Comparison of ENCODE assay signal across 22 cellular contexts in genomic region chr12:108815369-108815768, GRCh38. TPM values are rescaled to one million over a fixed set of nuclear protein-coding genes. Genes with fewer than 3 reads are reported as not detected.
DNase-seq lines count a peak whose midpoint lies in the region; ATAC-seq, FAIRE-seq and TF ChIP-seq lines count a peak whose summit lies in the region.
"Had no signal": no experiment of that assay in that cellular context is flagged by ENCODE, and none has a peak within 500 bp of the region (broad histone marks: within the 10 kb centered on the region; RNA-seq: fewer than 3 reads in every experiment).

No MANE protein-coding gene starts in this region.

- FAIRE-seq in H1 (lab: Jason Lieb, UNC) = no peak
- FAIRE-seq: H54 had no signal

- no peak overlapping the region for H3K9ac ChIP-seq in H1 (replicated peaks in 1 of 4; ENCODE audit: extremely low read depth in 1 of 4, low read depth in 3 of 4, low read length in 3 of 4)

- no peak overlapping the region for H3K18ac ChIP-seq in H1 (ENCODE audit: extremely low read depth, low read length)

- H3K79me2 ChIP-seq in H1 (ENCODE audit: control insufficient read depth in 1 of 2, insufficient read depth in 2 of 2, low read length in 2 of 2) = no peaks in the 10 kb centered on the region

- TF ChIP-seq POLR2A in H1 (IDR thresholded peaks at IDR 0.05; ENCODE audit: control extremely low read depth in 1 of 2, low read depth in 2 of 2, low read length in 2 of 2) (no peak), prostate gland (IDR thresholded peaks at IDR 0.05) (no peak)

- H4K20me1 ChIP-seq in H1 (replicated peaks in 1 of 2; ENCODE audit: control insufficient read depth in 1 of 2, insufficient read depth in 2 of 2, low read length in 2 of 2) = peaks cover 0 to 2% of the 10 kb centered on the region in 2 experiments

- H2AK5ac ChIP-seq in H1 (ENCODE audit: low read depth, low read length) = peak overlapping the region; percentile 24; the same call in 1 of the 2 replicates

- intact Hi-C loops in prostate gland (cut with DNase I) = no loop called here

- H3K4me1 Mint-ChIP-seq in CD4-positive, CD25-positive, alpha-beta regulatory T cell = peaks cover 0 to 3% (median 1%) of the 10 kb centered on the region in 4 donors
- H3K4me1 Mint-ChIP-seq in HFFc6 (ENCODE audit: low read depth) = peaks cover 21% of the 10 kb centered on the region
- H3K4me1 Mint-ChIP-seq: activated naive CD4-positive, alpha-beta T cell treated with anti-CD3 and anti-CD28 coated beads, Interleukin-2, amount 10 ng/mL, durations not matched to agents 7 days and 5 days; endodermal cell had no signal

- H3K27me3 Mint-ChIP-seq in CD4-positive, CD25-positive, alpha-beta regulatory T cell = no peaks in the 10 kb centered on the region
- peaks cover 14% of the 10 kb centered on the region for H3K27me3 Mint-ChIP-seq in HFFc6 (ENCODE audit: insufficient read depth)
- H3K27me3 Mint-ChIP-seq: activated naive CD4-positive, alpha-beta T cell treated with anti-CD3 and anti-CD28 coated beads, Interleukin-2, amount 10 ng/mL, durations not matched to agents 7 days and 5 days had no signal

- H2AFZ ChIP-seq in H1 (ENCODE audit: low read length) = no peak overlapping the region

- no peak overlapping the region for H3K4me3 Mint-ChIP-seq in CD4-positive, CD25-positive, alpha-beta regulatory T cell
- H3K4me3 Mint-ChIP-seq in HFFc6 = no peak overlapping the region
- H3K4me3 Mint-ChIP-seq: activated naive CD4-positive, alpha-beta T cell treated with anti-CD3 and anti-CD28 coated beads, Interleukin-2, amount 10 ng/mL, durations not matched to agents 7 days and 5 days; endodermal cell had no signal

- H3K23ac ChIP-seq in H1 (ENCODE audit: insufficient read length) = no peak overlapping the region

- H3K23me2 ChIP-seq in H1 (ENCODE audit: low read depth, low read length) = no peaks in the 10 kb centered on the region

- H3K9me3 Mint-ChIP-seq in CD4-positive, CD25-positive, alpha-beta regulatory T cell = no peaks in the 10 kb centered on the region
- H3K9me3 Mint-ChIP-seq in HFFc6 = no peaks in the 10 kb centered on the region
- H3K9me3 Mint-ChIP-seq: activated naive CD4-positive, alpha-beta T cell treated with anti-CD3 and anti-CD28 coated beads, Interleukin-2, amount 10 ng/mL, durations not matched to agents 7 days and 5 days; endodermal cell had no signal

- no peak for ATAC-seq in CD4-positive, CD25-positive, alpha-beta regulatory T cell (ENCODE audit: low read depth in 2 of 2)
- ATAC-seq in HG02610 (IDR thresholded peaks at IDR 0.05; ENCODE audit: unreplicated experiment) (no peak), HG03565 (IDR thresholded peaks at IDR 0.05; ENCODE audit: unreplicated experiment) (no peak)

- CTCF ChIA-PET in H1 (lab: Charles Lee; ENCODE audit: partially characterized antibody) = interaction anchor here (0.5 to 2.9 kb wide), 9 partner anchors 12 to 297 kb away, joined by 3 to 16 read pairs (median 4); no protein-coding TSS in a partner anchor

- H4K8ac ChIP-seq in H1 (ENCODE audit: extremely low read depth, insufficient read depth, low read length) = no peak overlapping the region

- no peak overlapping the region for H3K4ac ChIP-seq in H1 (replicated peaks; ENCODE audit: insufficient read length, low read depth, low read length)

- no peak overlapping the region for H2BK15ac ChIP-seq in H1 (ENCODE audit: low read length)

- no peak for TF ChIP-seq RAD21 in H1 (IDR thresholded peaks at IDR 0.05 in 1 of 2, conservative IDR thresholded peaks at IDR 0.05 in 1 of 2; ENCODE audit: low read depth in 2 of 2, low read length in 2 of 2)

- no peak overlapping the region for H2BK20ac ChIP-seq in H1 (ENCODE audit: low read length)

- no peak overlapping the region for H2BK120ac ChIP-seq in H1 (replicated peaks; ENCODE audit: low read depth, low read length)

- H4K5ac ChIP-seq in H1 (ENCODE audit: insufficient read length, low read depth, low read length) = no peak overlapping the region

- no peak for TF ChIP-seq CTCF in HFFc6 (IDR thresholded peaks at IDR 0.05)
- no peak for TF ChIP-seq CTCF in H1 (IDR thresholded peaks at IDR 0.05; ENCODE audit: control extremely low read depth in 1 of 3, insufficient read depth in 1 of 3, low read depth in 1 of 3, low read length in 3 of 3)
- no peak for TF ChIP-seq CTCF in prostate gland (IDR thresholded peaks at IDR 0.05)

- no peak overlapping the region for H4K91ac ChIP-seq in H1 (replicated peaks; ENCODE audit: insufficient read length, low read length)

- H3K36me3 Mint-ChIP-seq in CD4-positive, CD25-positive, alpha-beta regulatory T cell = peaks cover 20% of the 10 kb centered on the region
- peaks cover 65% of the 10 kb centered on the region for H3K36me3 Mint-ChIP-seq in HFFc6 (ENCODE audit: low read depth)

- peak overlapping the region in 2 of 3 donors; percentile 7 to 39 for H3K27ac Mint-ChIP-seq in CD4-positive, CD25-positive, alpha-beta regulatory T cell
- peak overlapping the region; percentile 39 for H3K27ac Mint-ChIP-seq in HFFc6
- H3K27ac Mint-ChIP-seq: activated naive CD4-positive, alpha-beta T cell treated with anti-CD3 and anti-CD28 coated beads, Interleukin-2, amount 10 ng/mL, durations not matched to agents 7 days and 5 days had no signal

- POLR2A ChIA-PET in H1 (lab: Charles Lee; ENCODE audit: partially characterized antibody) = interaction anchor here (1.3 kb wide), 2 partner anchors 9 to 13 kb away, joined by 3 read pairs; no protein-coding TSS in a partner anchor

- H3K36me3 ChIP-seq in CD4-positive, CD25-positive, alpha-beta regulatory T cell (ENCODE audit: control insufficient read depth, insufficient read depth, low read length) = peaks cover 46% of the 10 kb centered on the region
- peaks cover 0 to 10% (median 5%) of the 10 kb centered on the region in 4 experiments; a peak in 3 of 8 replicates for H3K36me3 ChIP-seq in H1 (ENCODE audit: control insufficient read depth in 2 of 4, insufficient read depth in 4 of 4, low read length in 3 of 4)
- H3K36me3 ChIP-seq in prostate gland = peaks cover 0 to 9% of the 10 kb centered on the region in 2 donors

- no peak for DNase-seq in CD4-positive, CD25-positive, alpha-beta regulatory T cell
- DNase-seq in HFFc6 (no peak), H1 (ENCODE audit: low read depth in 1 of 2, low spot score in 2 of 2) (no peak), prostate gland (ENCODE audit: low spot score) (no peak), putamen (ENCODE audit: low spot score) (no peak), epidermal melanocyte (ENCODE audit: insufficient read length, low spot score) (no peak)
- DNase-seq: activated CD4-positive, alpha-beta T cell treated with anti-CD3 and anti-CD28 coated beads, Interleukin-2, amount 50 U/mL, for 4 hours; activated naive CD4-positive, alpha-beta T cell treated with anti-CD3 and anti-CD28 coated beads, Interleukin-2, amount 10 ng/mL, durations not matched to agents 7 days and 5 days; AML-193; endodermal cell; hypothalamus; MM.1S; NCI-H1694; NCI-H748 treated with DMSO at 0.1 percent for 48 hours; stimulated activated naive CD4-positive, alpha-beta T cell treated with Interleukin-2 at 50 U/mL for 16 hours; upper lobe of right lung had no signal

- no peaks in the 10 kb centered on the region for H3K9me3 ChIP-seq in CD4-positive, CD25-positive, alpha-beta regulatory T cell (ENCODE audit: control insufficient read depth in 2 of 2, low read length in 2 of 2)
- H3K9me3 ChIP-seq in H1 (ENCODE audit: insufficient read depth in 2 of 2, low read depth in 1 of 2, low read length in 1 of 2) (no peaks in the 10 kb centered on the region), prostate gland (no peaks in the 10 kb centered on the region)
- H3K9me3 ChIP-seq: ascending aorta, neutrophil, upper lobe of right lung had no signal

- H3K4me1 ChIP-seq in CD4-positive, CD25-positive, alpha-beta regulatory T cell (ENCODE audit: control insufficient read depth, insufficient read depth, low read length, poor library complexity, severe bottlenecking) = no peaks in the 10 kb centered on the region
- peaks cover 0 to 6% (median 3%) of the 10 kb centered on the region in 4 experiments; a peak in 3 of 7 replicates for H3K4me1 ChIP-seq in H1 (replicated peaks in 1 of 4; ENCODE audit: control insufficient read depth in 3 of 4, insufficient read depth in 4 of 4, low read length in 3 of 4)
- no peaks in the 10 kb centered on the region for H3K4me1 ChIP-seq in prostate gland (replicated peaks)

- no peak overlapping the region for H3K14ac ChIP-seq in H1 (ENCODE audit: insufficient read length)

- no peak overlapping the region; the same call in 1 of the 2 replicates for H2BK12ac ChIP-seq in H1 (ENCODE audit: low read depth, low read length)

- H3K4me2 ChIP-seq in H1 (ENCODE audit: insufficient read depth in 1 of 2, low read depth in 2 of 2, low read length in 2 of 2) = no peak overlapping the region

- H3K56ac ChIP-seq in H1 (replicated peaks; ENCODE audit: insufficient read length, low read depth, low read length) = no peak overlapping the region

- TF ChIP-seq EP300 in H1 (IDR thresholded peaks at IDR 0.05; ENCODE audit: borderline replicate concordance in 1 of 2, low read depth in 2 of 2, low read length in 2 of 2) = no peak

- H2BK5ac ChIP-seq in H1 (ENCODE audit: low read depth, low read length) = no peak overlapping the region

- no peaks in the 10 kb centered on the region for H3K79me1 ChIP-seq in H1 (ENCODE audit: low read depth, low read length)

- H3K27ac ChIP-seq in CD4-positive, CD25-positive, alpha-beta regulatory T cell (ENCODE audit: insufficient read depth, low read length, poor library complexity, severe bottlenecking) = no peak overlapping the region
- H3K27ac ChIP-seq in H1 (ENCODE audit: low read depth, low read length) = no peak overlapping the region
- peak overlapping the region; percentile 5 to 21 for H3K27ac ChIP-seq in prostate gland
- H3K27ac ChIP-seq: VCaP had no signal

- WGBS in H1 (ENCODE audit: extremely low coverage in 1 of 2, insufficient coverage in 1 of 2, insufficient read length in 1 of 2, insufficient replicate concordance in 2 of 2, low coverage in 1 of 2, low lambda C conversion rate in 2 of 2, missing lambda C conversion rate in 1 of 2), 2 experiments = 89% methylated on average over 10 of the region's 10 CpGs; no CpG with 5 or more reads in 1 of the 2 experiments
- WGBS in prostate gland = 75% methylated on average over 10 of the region's 10 CpGs

- no peaks in the 10 kb centered on the region for H3K27me3 ChIP-seq in CD4-positive, CD25-positive, alpha-beta regulatory T cell (ENCODE audit: control insufficient read depth, insufficient read depth, low read length)
- H3K27me3 ChIP-seq in H1 (replicated peaks in 1 of 4; ENCODE audit: control insufficient read depth in 3 of 4, extremely low read depth in 1 of 4, insufficient read depth in 3 of 4, low read length in 3 of 4) = no peaks in the 10 kb centered on the region
- no peaks in the 10 kb centered on the region for H3K27me3 ChIP-seq in prostate gland (replicated peaks; ENCODE audit: insufficient read depth)
- H3K27me3 ChIP-seq: ascending aorta, neutrophil, upper lobe of right lung had no signal

- no peak overlapping the region for H3K4me3 ChIP-seq in CD4-positive, CD25-positive, alpha-beta regulatory T cell (ENCODE audit: low read depth, low read length)
- no peak overlapping the region for H3K4me3 ChIP-seq in H1 (ENCODE audit: extremely low read depth in 1 of 4, insufficient read depth in 2 of 4, low read depth in 3 of 4, low read length in 4 of 4)
- no peak overlapping the region for H3K4me3 ChIP-seq in prostate gland
- H3K4me3 ChIP-seq: ascending aorta, upper lobe of right lung had no signal

RNA-seq across cellular contexts. Expression of gene SSH1, which starts 42.0 kb away (rescaled TPM):
- total RNA-seq in CD4-positive, CD25-positive, alpha-beta regulatory T cell = 32.5 TPM
- 1 to 10 TPM; 5.7 to 8.2 (median 6.9) TPM for polyA plus RNA-seq in CD4-positive, CD25-positive, alpha-beta regulatory T cell
- total RNA-seq in HFFc6 (2021; fragmentation: NEBNext Ultra II Directional; extraction: Animal tissue kit (Norgen Biotek cat#: 25700)) = 10 to 100 TPM; 75.8 to 96.2 (median 79.1) TPM
- total RNA-seq in H1 (2021; fragmentation: NEBNext Ultra II Directional; extraction: Animal tissue kit (Norgen Biotek cat#: 25700)) = 17.0 and 17.9 TPM in 2 replicates
- 5.3 and 8.0 TPM in 2 replicates for polyA plus RNA-seq in H1 (2011; rRNA removed)
- 6.3 TPM for polyA plus RNA-seq in H1 (2011; cell fraction: cytosol; rRNA removed)
- 10.6 TPM for polyA plus RNA-seq in H1 (2011; cell fraction: nucleus; rRNA removed)
- 5.9 to 8.2 TPM (median 7.4 TPM) in 4 replicates for polyA plus RNA-seq in H1 (2012, experiment 1 of 2)
- 2.1 TPM for polyA plus RNA-seq in H1 (2012, experiment 2 of 2)
- 7.6 TPM for polyA plus RNA-seq in H1 (2013, experiment 1 of 2)
- polyA plus RNA-seq in H1 (2013, experiment 2 of 2) = 7.2 TPM
- 13.0 and 14.6 TPM in 2 replicates for polyA minus RNA-seq in H1 (2011; rRNA and poly(A)+ RNA removed)
- polyA minus RNA-seq in H1 (2011; cell fraction: cytosol; rRNA and poly(A)+ RNA removed) = 9.3 TPM
- 11.7 TPM for polyA minus RNA-seq in H1 (2011; cell fraction: nucleus; rRNA and poly(A)+ RNA removed)
- 10 to 100 TPM; 11.0 to 37.2 TPM for total RNA-seq in prostate gland

Comparison
In these comparisons a context has a peak if more than half of its experiments do, and no peak if none do; other contexts are left out.
1. H3K27ac ChIP-seq: peak in prostate gland (2 of 2); none in CD4-positive, CD25-positive, alpha-beta regulatory T cell (single experiment) and H1 (single experiment).